ENCODE assay signal across 6 cellular contexts in the genomic region with DNA sequence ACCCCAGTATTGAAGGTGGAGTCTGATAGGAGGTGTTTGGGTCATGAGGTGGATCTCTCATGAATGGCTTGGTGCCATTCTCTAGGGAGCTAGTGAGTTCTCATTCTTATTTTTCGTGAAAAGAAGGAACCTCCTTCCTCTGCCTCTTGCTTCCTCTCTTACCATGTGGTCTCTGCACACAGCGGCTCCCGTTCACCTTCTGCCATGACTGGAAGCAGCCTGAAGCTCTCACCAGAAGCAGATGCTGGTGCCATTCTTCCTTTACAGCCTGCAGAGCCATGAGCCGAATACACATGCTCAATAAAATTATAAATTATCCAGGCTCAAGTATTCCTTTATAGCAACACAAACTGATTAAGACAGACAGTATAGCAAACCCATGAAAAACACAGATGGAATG.
"Had no signal": no experiment of that assay in that cellular context is flagged by ENCODE, and none has a peak within 500 bp of the region (broad histone marks: within the 10 kb centered on the region; RNA-seq: fewer than 3 reads in every experiment).

No MANE protein-coding gene starts in this region.

- H3K4me3 ChIP-seq: K562 had no signal

- H3K4me3 Mint-ChIP-seq: IgD-negative memory B cell had no signal

- H3K27ac Mint-ChIP-seq: IgD-negative memory B cell had no signal

- H3K27ac ChIP-seq: HL-60 had no signal

- H3K27me3 Mint-ChIP-seq: IgD-negative memory B cell had no signal

- ATAC-seq: HepG2, K562 had no signal

- H3K36me3 Mint-ChIP-seq: IgD-negative memory B cell had no signal

- H3K4me1 Mint-ChIP-seq: IgD-negative memory B cell had no signal

- DNase-seq: IMR-90, KBM-7 had no signal
